ENCODE assay signal across 1 cellular context in genomic region chr3:49930241-49930690, GRCh38.
TF ChIP-seq lines count a peak whose summit lies in the region.

No MANE protein-coding gene starts in this region.

TF ChIP-seq in SK-N-SH, 30 proteins besides CTCF, POLR2A, EP300 and RAD21 (continued from another document):
- no peak for TF ChIP-seq ZBTB33 (IDR thresholded peaks at IDR 0.05; ENCODE audit: borderline replicate concordance, low read depth)
- TF ChIP-seq RXRA (IDR thresholded peaks at IDR 0.05; ENCODE audit: borderline replicate concordance, low read depth): no peak
- TF ChIP-seq TAF1 (IDR thresholded peaks at IDR 0.05; ENCODE audit: borderline replicate concordance, low read depth, low read length): no peak
- TF ChIP-seq, protein P1, sequence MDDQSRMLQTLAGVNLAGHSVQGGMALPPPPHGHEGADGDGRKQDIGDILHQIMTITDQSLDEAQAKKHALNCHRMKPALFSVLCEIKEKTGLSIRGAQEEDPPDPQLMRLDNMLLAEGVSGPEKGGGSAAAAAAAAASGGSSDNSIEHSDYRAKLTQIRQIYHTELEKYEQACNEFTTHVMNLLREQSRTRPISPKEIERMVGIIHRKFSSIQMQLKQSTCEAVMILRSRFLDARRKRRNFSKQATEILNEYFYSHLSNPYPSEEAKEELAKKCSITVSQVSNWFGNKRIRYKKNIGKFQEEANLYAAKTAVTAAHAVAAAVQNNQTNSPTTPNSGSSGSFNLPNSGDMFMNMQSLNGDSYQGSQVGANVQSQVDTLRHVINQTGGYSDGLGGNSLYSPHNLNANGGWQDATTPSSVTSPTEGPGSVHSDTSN (IDR thresholded peaks at IDR 0.05): no peak
- TF ChIP-seq YY1 (IDR thresholded peaks at IDR 0.05; ENCODE audit: low read depth): no peak
- TF ChIP-seq MEF2A (IDR thresholded peaks at IDR 0.05; ENCODE audit: borderline replicate concordance, low read depth): no peak
- TF ChIP-seq, protein P2, sequence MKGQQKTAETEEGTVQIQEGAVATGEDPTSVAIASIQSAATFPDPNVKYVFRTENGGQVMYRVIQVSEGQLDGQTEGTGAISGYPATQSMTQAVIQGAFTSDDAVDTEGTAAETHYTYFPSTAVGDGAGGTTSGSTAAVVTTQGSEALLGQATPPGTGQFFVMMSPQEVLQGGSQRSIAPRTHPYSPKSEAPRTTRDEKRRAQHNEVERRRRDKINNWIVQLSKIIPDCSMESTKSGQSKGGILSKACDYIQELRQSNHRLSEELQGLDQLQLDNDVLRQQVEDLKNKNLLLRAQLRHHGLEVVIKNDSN (IDR thresholded peaks at IDR 0.05; ENCODE audit: borderline replicate concordance, low read depth): no peak
- no peak for TF ChIP-seq JUND (IDR thresholded peaks at IDR 0.05)
- no peak for TF ChIP-seq NFIC (IDR thresholded peaks at IDR 0.05; ENCODE audit: borderline replicate concordance)
- TF ChIP-seq FOSL2 (IDR thresholded peaks at IDR 0.05; ENCODE audit: borderline replicate concordance, low read depth): no peak
- TF ChIP-seq RFX5 (IDR thresholded peaks at IDR 0.05; ENCODE audit: low read length): no peak
- TF ChIP-seq GABPA (IDR thresholded peaks at IDR 0.05; ENCODE audit: low read depth): no peak
- no peak for TF ChIP-seq EZH2phosphoT487 (IDR thresholded peaks at IDR 0.05; ENCODE audit: borderline replicate concordance, low read depth)
- TF ChIP-seq GATA2 (CRISPR knock-in tag; IDR thresholded peaks at IDR 0.05): no peak
- no peak for TF ChIP-seq TEAD4 (IDR thresholded peaks at IDR 0.05; ENCODE audit: borderline replicate concordance, insufficient read depth)
- TF ChIP-seq, protein P3, sequence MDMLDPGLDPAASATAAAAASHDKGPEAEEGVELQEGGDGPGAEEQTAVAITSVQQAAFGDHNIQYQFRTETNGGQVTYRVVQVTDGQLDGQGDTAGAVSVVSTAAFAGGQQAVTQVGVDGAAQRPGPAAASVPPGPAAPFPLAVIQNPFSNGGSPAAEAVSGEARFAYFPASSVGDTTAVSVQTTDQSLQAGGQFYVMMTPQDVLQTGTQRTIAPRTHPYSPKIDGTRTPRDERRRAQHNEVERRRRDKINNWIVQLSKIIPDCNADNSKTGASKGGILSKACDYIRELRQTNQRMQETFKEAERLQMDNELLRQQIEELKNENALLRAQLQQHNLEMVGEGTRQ (IDR thresholded peaks at IDR 0.05; ENCODE audit: borderline replicate concordance, low read depth, low read length): no peak
TF ChIP-seq in SK-N-SH: peak in this region for 0.
